ENCODE assay signal across 15 cellular contexts in genomic region chr21:44883250-44883649, GRCh38. TPM values are rescaled to one million over a fixed set of nuclear protein-coding genes. Genes with fewer than 3 reads are reported as not detected.
DNase-seq lines count a peak whose midpoint lies in the region; ATAC-seq and TF ChIP-seq lines count a peak whose summit lies in the region.
"Had no signal": no experiment of that assay in that cellular context is flagged by ENCODE, and none has a peak within 500 bp of the region (broad histone marks: within the 10 kb centered on the region; RNA-seq: fewer than 3 reads in every experiment).

No MANE protein-coding gene starts in this region.

- H3K36me3 ChIP-seq in BLaER1 (peaks cover 14% of the 10 kb centered on the region; the same call in 1 of the 2 replicates), spleen (peaks cover 0 to 30% (median 28%) of the 10 kb centered on the region in 6 donors)
- peaks cover 0 to 35% (median 29%) of the 10 kb centered on the region in 11 experiments; a peak in 21 of 22 replicates for H3K36me3 ChIP-seq in BLaER1 treated with 17β-estradiol and CSF1 and Interleukin-3, amounts not matched to agents 10 nM and 100 nM

- H3K4me2 ChIP-seq in BLaER1, result peak overlapping the region; percentile 85
- peak overlapping the region; percentile 85 to 98 (median 95) for H3K4me2 ChIP-seq in BLaER1 treated with 17β-estradiol and CSF1 and Interleukin-3, amounts not matched to agents 10 nM and 100 nM
- H3K4me2 ChIP-seq: KMS-11 had no signal

- H3K27ac ChIP-seq in BLaER1 (no peak overlapping the region), spleen (peak overlapping the region in 4 of 8 donors; percentile 6 to 99 (median 93))
- H3K27ac ChIP-seq in BLaER1 treated with 17β-estradiol and CSF1 and Interleukin-3, amounts not matched to agents 10 nM and 100 nM, result peak overlapping the region; percentile 74 to 99 (median 97); a peak in 21 of 22 replicates
- H3K27ac ChIP-seq: KMS-11, SK-N-MC had no signal

- H4K20me1 ChIP-seq in BLaER1, result 0 out of 2 replicates have a peak, but pooled peaks cover 15% of the 10 kb centered on the region
- H4K20me1 ChIP-seq in BLaER1 treated with 17β-estradiol and CSF1 and Interleukin-3, amounts not matched to agents 10 nM and 100 nM, result peaks cover 0 to 22% (median 0%) of the 10 kb centered on the region in 11 experiments; a peak in 3 of 22 replicates

- H3K4me1 ChIP-seq in BLaER1, result peaks cover 58% of the 10 kb centered on the region
- peaks cover 58 to 77% (median 69%) of the 10 kb centered on the region in 10 experiments for H3K4me1 ChIP-seq in BLaER1 treated with 17β-estradiol and CSF1 and Interleukin-3, amounts not matched to agents 10 nM and 100 nM
- peaks cover 33 to 70% (median 52%) of the 10 kb centered on the region in 6 donors for H3K4me1 ChIP-seq in spleen

- H3K27me3 ChIP-seq in BLaER1 (0 out of 2 replicates have a peak, but pooled peaks cover 5% of the 10 kb centered on the region), spleen (replicated peaks in 1 of 7) (no peaks in the 10 kb centered on the region)
- H3K27me3 ChIP-seq in BLaER1 treated with 17β-estradiol and CSF1 and Interleukin-3, amounts not matched to agents 10 nM and 100 nM, result peaks cover 0 to 9% (median 0%) of the 10 kb centered on the region in 11 experiments; a peak in 1 of 22 replicates

- intact Hi-C loops in spleen (cut with DNase I; ENCODE audit: low total_unique reads), result no loop called here

- peaks cover 22% of the 10 kb centered on the region for H3K4me1 Mint-ChIP-seq in T-helper 17 cell

- ATAC-seq in T-helper 17 cell (no peak), HG02798 (IDR thresholded peaks at IDR 0.05; ENCODE audit: poor library complexity, unreplicated experiment) (no peak), GM18861 (IDR thresholded peaks at IDR 0.05; ENCODE audit: unreplicated experiment) (no peak)
- ATAC-seq: PC-3 had no signal

- DNase-seq in T-helper 17 cell (no peak), spleen (peak; percentile 77), erythroblast (lab: John Stamatoyannopoulos, UW) (no peak)
- DNase-seq: DMS153, NCI-H1048, NCI-H2081 treated with DMSO at 0.1 percent for 48 hours, NCI-H510A, NCI-H774, PC-3 had no signal

- H3K27ac Mint-ChIP-seq in T-helper 17 cell, result peak overlapping the region; percentile 14

- TF ChIP-seq CTCF in spleen (IDR thresholded peaks at IDR 0.05 in 8 of 11, conservative IDR thresholded peaks at IDR 0.05 in 3 of 11), result no peak

- TF ChIP-seq POLR2A in spleen (IDR thresholded peaks at IDR 0.05) (no peak), erythroblast (IDR thresholded peaks at IDR 0.05; ENCODE audit: low read length) (no peak)

- no peak overlapping the region for H3K4me3 Mint-ChIP-seq in T-helper 17 cell

- H3K27me3 Mint-ChIP-seq in T-helper 17 cell, result no peaks in the 10 kb centered on the region

- no peaks in the 10 kb centered on the region for H3K36me3 Mint-ChIP-seq in T-helper 17 cell (ENCODE audit: low read depth)

- 86 to 93% (median 90%) methylated on average over 10 to 11 of the region's 11 CpGs for WGBS in spleen, 5 donors

- H3K9me3 ChIP-seq in BLaER1, result no peaks in the 10 kb centered on the region
- H3K9me3 ChIP-seq in BLaER1 treated with 17β-estradiol and CSF1 and Interleukin-3, amounts not matched to agents 10 nM and 100 nM (replicated peaks in 1 of 11), result no peaks in the 10 kb centered on the region
- no peaks in the 10 kb centered on the region for H3K9me3 ChIP-seq in T-helper 17 cell (ENCODE audit: control insufficient read depth, low read length, poor library complexity, severe bottlenecking)
- H3K9me3 ChIP-seq in spleen, result no peaks in the 10 kb centered on the region

- H3K4me3 ChIP-seq in BLaER1, result no peak overlapping the region
- peak overlapping the region in 3 of 10 experiments; percentile 4 to 30 (median 10); a peak in 3 of 20 replicates for H3K4me3 ChIP-seq in BLaER1 treated with 17β-estradiol and CSF1 and Interleukin-3, amounts not matched to agents 10 nM and 100 nM
- H3K4me3 ChIP-seq in spleen, result no peak overlapping the region
- H3K4me3 ChIP-seq: SK-N-MC had no signal

- no peak overlapping the region for H3K9ac ChIP-seq in BLaER1
- peak overlapping the region; percentile 6 to 98 (median 86); a peak in 19 of 22 replicates for H3K9ac ChIP-seq in BLaER1 treated with 17β-estradiol and CSF1 and Interleukin-3, amounts not matched to agents 10 nM and 100 nM
- H3K9ac ChIP-seq: KMS-11 had no signal

RNA-seq across cellular contexts. Expression of gene PTTG1IP, which starts 9.8 kb away (rescaled TPM):
- total RNA-seq in T-helper 17 cell (100 to 1,000 TPM in 1 of 2 donors, 10 to 100 TPM in 1; 98.4 to 123 TPM), spleen (100 to 1,000 TPM; 121 to 189 (median 165) TPM)
- 10 to 100 TPM; 57.6 to 69.3 (median 64.9) TPM for polyA plus RNA-seq in spleen

RNA-seq across cellular contexts. Expression of gene ITGB2, which starts 37.4 kb away (rescaled TPM):
- total RNA-seq in T-helper 17 cell (100 to 1,000 TPM; 248 to 359 TPM), spleen (100 to 1,000 TPM; 285 to 754 (median 415) TPM)
- polyA plus RNA-seq in spleen, result 100 to 1,000 TPM in 2 of 3 donors, 10 to 100 TPM in 1; 92.1 to 332 (median 250) TPM

RNA-seq across cellular contexts. Expression of gene SLX9, which starts 56.6 kb away (rescaled TPM):
- total RNA-seq in T-helper 17 cell, result 10 to 100 TPM; 14.0 to 15.4 TPM
- 10 to 100 TPM in 6 of 7 donors, 1 to 10 TPM in 1; 6.1 to 30.6 (median 26.4) TPM for total RNA-seq in spleen
- polyA plus RNA-seq in spleen, result 10 to 100 TPM; 16.4 to 35.4 (median 28.5) TPM
